Comparison of ENCODE assay signal across 19 cellular contexts in genomic region chr10:14995964-14996565, GRCh38.
DNase-seq lines count a peak whose midpoint lies in the region; ATAC-seq and TF ChIP-seq lines count a peak whose summit lies in the region.
"Had no signal": no experiment of that assay in that cellular context is flagged by ENCODE, and none has a peak within 500 bp of the region (broad histone marks: within the 10 kb centered on the region; RNA-seq: fewer than 3 reads in every experiment).

No MANE protein-coding gene starts in this region.

- H3K4me3 Mint-ChIP-seq in T-helper 2 cell treated with Interferon-gamma antibody and Interleukin-4, amounts not matched to agents 5 μg/mL and 100 μg/mL, for 36 hours: no peak overlapping the region

- H3K4me1 Mint-ChIP-seq in T-helper 2 cell treated with Interferon-gamma antibody and Interleukin-4, amounts not matched to agents 5 μg/mL and 100 μg/mL, for 36 hours (ENCODE audit: low read depth): peaks cover 5% of the 10 kb centered on the region

- peak overlapping the region; percentile 39 for H3K4me3 ChIP-seq in RWPE2 (ENCODE audit: severe bottlenecking)
- peak overlapping the region; percentile 24 for H3K4me3 ChIP-seq in fibroblast of pulmonary artery (replicated peaks; ENCODE audit: low read depth, low read length)
- H3K4me3 ChIP-seq in retinal pigment epithelial cell (ENCODE audit: low read length): peak overlapping the region; percentile 27
- H3K4me3 ChIP-seq: GM12878, HAP-1, MG63 had no signal

- H3K36me3 ChIP-seq in RWPE2 (ENCODE audit: low read depth): no peaks in the 10 kb centered on the region
- H3K36me3 ChIP-seq: HAP-1, MG63 had no signal

- DNase-seq in DMS 273 (lab: John Stamatoyannopoulos, UW; ENCODE audit: unreplicated experiment) (peak; percentile 38), DMS 273 treated with DMSO at 0.1 percent for 48 hours (lab: John Stamatoyannopoulos, UW) (no peak), RWPE2 (ENCODE audit: low spot score) (no peak), fibroblast of pulmonary artery (ENCODE audit: low read depth) (no peak), retinal pigment epithelial cell (ENCODE audit: low read depth) (no peak), NCI-H2171 (lab: John Stamatoyannopoulos, UW) (no peak)
- DNase-seq in T-helper 2 cell treated with Interferon-gamma antibody and Interleukin-4, amounts not matched to agents 5 μg/mL and 100 μg/mL, for 36 hours (ENCODE audit: low spot score): no peak
- DNase-seq: KG1, MG63, NCI-H1092 treated with DMSO at 0.1 percent for 48 hours, NCI-H1694, NCI-H69, PC-3 had no signal

- no peaks in the 10 kb centered on the region for H3K9me3 Mint-ChIP-seq in T-helper 2 cell treated with Interferon-gamma antibody and Interleukin-4, amounts not matched to agents 5 μg/mL and 100 μg/mL, for 36 hours

- no peak overlapping the region for H3K27ac ChIP-seq in RWPE2 (ENCODE audit: poor library complexity, severe bottlenecking)
- H3K27ac ChIP-seq: 22Rv1, C4-2B, HL-60 had no signal

- no peaks in the 10 kb centered on the region for H3K9me3 ChIP-seq in RWPE2 (ENCODE audit: severe bottlenecking)
- H3K9me3 ChIP-seq: HAP-1, MG63 had no signal

- ATAC-seq in RWPE2 (ENCODE audit: low read depth) (peak; percentile 31; the same call in 1 of the 3 replicates), HG02884 (IDR thresholded peaks at IDR 0.05; ENCODE audit: unreplicated experiment) (no peak)
- ATAC-seq: GM12878, PC-3 had no signal

- no peak overlapping the region for H3K27ac Mint-ChIP-seq in T-helper 2 cell treated with Interferon-gamma antibody and Interleukin-4, amounts not matched to agents 5 μg/mL and 100 μg/mL, for 36 hours

- H3K27me3 Mint-ChIP-seq in T-helper 2 cell treated with Interferon-gamma antibody and Interleukin-4, amounts not matched to agents 5 μg/mL and 100 μg/mL, for 36 hours (ENCODE audit: low read depth): peaks cover 1% of the 10 kb centered on the region

- no peaks in the 10 kb centered on the region for H3K4me1 ChIP-seq in RWPE2 (ENCODE audit: insufficient read depth, poor library complexity, severe bottlenecking)
- H3K4me1 ChIP-seq: HAP-1 had no signal

- H3K27me3 ChIP-seq in RWPE2 (ENCODE audit: insufficient read depth, poor library complexity, severe bottlenecking): no peaks in the 10 kb centered on the region
- H3K27me3 ChIP-seq: MG63 had no signal

- no peak for TF ChIP-seq CTCF in RWPE2 (IDR thresholded peaks at IDR 0.05; ENCODE audit: poor library complexity, severe bottlenecking)
- no peak for TF ChIP-seq CTCF in fibroblast of pulmonary artery (IDR thresholded peaks at IDR 0.05; ENCODE audit: low read length, missing control alignments)
- no peak for TF ChIP-seq CTCF in retinal pigment epithelial cell (conservative IDR thresholded peaks at IDR 0.05; ENCODE audit: low read depth, low read length)

- H3K36me3 Mint-ChIP-seq in T-helper 2 cell treated with Interferon-gamma antibody and Interleukin-4, amounts not matched to agents 5 μg/mL and 100 μg/mL, for 36 hours (ENCODE audit: low read depth): no peaks in the 10 kb centered on the region
